13 cellular contexts compared by ENCODE assay signal in the genomic region with DNA sequence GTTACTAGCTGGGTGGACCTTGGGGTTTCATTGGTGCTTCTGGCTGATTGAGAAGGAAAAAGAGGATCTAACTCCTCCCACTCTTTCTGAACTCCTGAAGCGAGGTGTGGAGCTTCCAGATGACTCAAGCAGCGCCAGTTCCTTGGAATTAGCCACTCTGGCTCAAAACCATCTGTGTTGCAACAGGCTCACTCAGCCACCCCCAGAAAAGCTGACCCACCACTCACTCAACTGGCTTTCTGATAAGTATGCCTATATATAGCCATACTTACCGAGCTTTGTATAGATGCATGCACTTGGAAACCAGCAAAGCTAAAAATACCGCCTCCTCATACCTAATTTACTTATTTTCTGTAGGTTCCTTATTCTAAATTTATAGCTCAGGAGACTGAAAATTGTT.
DNase-seq lines count a peak whose midpoint lies in the region; ATAC-seq, FAIRE-seq and TF ChIP-seq lines count a peak whose summit lies in the region.
"Had no signal": no experiment of that assay in that cellular context is flagged by ENCODE, and none has a peak within 500 bp of the region (broad histone marks: within the 10 kb centered on the region; RNA-seq: fewer than 3 reads in every experiment).

No MANE protein-coding gene starts in this region.

- DNase-seq in AG09309 (ENCODE audit: low read depth): peak; percentile 35
- peak; percentile 78 for DNase-seq in HT1080 (ENCODE audit: low read depth)
- peak; percentile 37 for DNase-seq in amniotic stem cell (lab: John Stamatoyannopoulos, UW)
- DNase-seq in kidney tubule cell (ENCODE audit: low spot score): peak; percentile 61
- no peak for DNase-seq in frontal cortex (ENCODE audit: low spot score in 2 of 2)
- no peak for DNase-seq in activated CD8-positive, alpha-beta memory T cell treated with anti-CD3 and anti-CD28 coated beads for 24 hours
- DNase-seq in DMS 273 (lab: John Stamatoyannopoulos, UW; ENCODE audit: unreplicated experiment): no peak
- DNase-seq: activated CD8-positive, alpha-beta memory T cell treated with anti-CD3 and anti-CD28 coated beads, Interleukin-2, amount 10 ng/mL, durations not matched to agents 7 days and 5 days; C1 segment of cervical spinal cord; stimulated activated naive CD8-positive, alpha-beta T cell treated with anti-CD3 and anti-CD28 coated beads, Interleukin-15, Interleukin-2, amounts not matched to agents 100 U/mL and 50 U/mL, for 24 hours; T-cell had no signal

- no peak overlapping the region for H3K4me3 ChIP-seq in AG09309 (ENCODE audit: control insufficient read depth, low read depth, low read length)
- H3K4me3 ChIP-seq: ascending aorta had no signal

- TF ChIP-seq CTCF in AG09309 (IDR thresholded peaks at IDR 0.05; ENCODE audit: control insufficient read depth, insufficient read depth, low read depth, low read length, missing control alignments): no peak

- FAIRE-seq in frontal cortex (lab: Jason Lieb, UNC): no peak

- ATAC-seq in GM18517 (IDR thresholded peaks at IDR 0.05; ENCODE audit: unreplicated experiment): no peak
- ATAC-seq: activated CD8-positive, alpha-beta memory T cell treated with anti-CD3 and anti-CD28 coated beads, Interleukin-2, amount 10 ng/mL, durations not matched to agents 7 days and 5 days; stimulated activated naive CD8-positive, alpha-beta T cell treated with anti-CD3 and anti-CD28 coated beads, Interleukin-15, Interleukin-2, amounts not matched to agents 100 U/mL and 50 U/mL, for 24 hours; T-cell had no signal

Comparison
In these comparisons a context has a peak if more than half of its experiments do, and no peak if none do; other contexts are left out.
1. DNase-seq: peak in AG09309 (single experiment), HT1080 (single experiment), amniotic stem cell (single experiment) and kidney tubule cell (single experiment); none in frontal cortex (0 of 2), activated CD8-positive, alpha-beta memory T cell treated with anti-CD3 and anti-CD28 coated beads for 24 hours (single experiment) and DMS 273 (single experiment).